In genomic region chr4:152454398-152455011, GRCh38 we compare ENCODE assay signal across 8 cellular contexts.
A peak's percentile ranks its signal among the peaks of the same experiment; 100 is the strongest.
DNase-seq lines count a peak whose midpoint lies in the region; ATAC-seq and TF ChIP-seq lines count a peak whose summit lies in the region.

No MANE protein-coding gene starts in this region.

- no peak overlapping the region for H2AFZ ChIP-seq in PC-9

- H3K4me1 ChIP-seq in PC-9 (replicated peaks; ENCODE audit: insufficient read depth) = no peaks in the 10 kb centered on the region; the same call in 1 of the 2 replicates
- H3K4me1 ChIP-seq in stomach = peaks cover 0 to 28% (median 4%) of the 10 kb centered on the region in 4 donors

- DNase-seq in PC-9 (no peak), erythroblast (lab: John Stamatoyannopoulos, UW) (peak; percentile 38 to 45), stomach (no peak)
- DNase-seq in stimulated activated CD4-positive, alpha-beta T cell treated with anti-CD3 and anti-CD28 coated beads, Interleukin-12 subunit alpha, Interleukin-12 subunit beta, amount 100 ng/mL, for 4 hours = no peak
- no peak for DNase-seq in activated CD4-positive, alpha-beta T cell treated with anti-CD3 and anti-CD28 coated beads for 48 hours

- no peaks in the 10 kb centered on the region; the same call in 1 of the 2 replicates for H3F3A ChIP-seq in PC-9 (ENCODE audit: insufficient read depth, low read depth)

- H3K27me3 ChIP-seq in PC-9 (ENCODE audit: insufficient read depth, low read depth) = no peaks in the 10 kb centered on the region
- no peaks in the 10 kb centered on the region for H3K27me3 ChIP-seq in stomach

- H3K4me2 ChIP-seq in PC-9 = no peak overlapping the region

- TF ChIP-seq EP300 in stomach (IDR thresholded peaks at IDR 0.05) = no peak

- TF ChIP-seq POLR2A in erythroblast (IDR thresholded peaks at IDR 0.05; ENCODE audit: low read length) (no peak), stomach (IDR thresholded peaks at IDR 0.05) (no peak)

- intact Hi-C loops in PC-9 (cut with micrococcal nuclease; ENCODE audit: unreplicated experiment) (loop anchor here (1.0 to 10.0 kb wide), 4 partner anchors 46 to 390 kb away; no protein-coding TSS in a partner anchor), stomach (cut with DNase I; ENCODE audit: low total_unique reads) (no loop called here)

- H3K9me3 ChIP-seq in PC-9 (ENCODE audit: insufficient read depth, low read depth) (no peaks in the 10 kb centered on the region), stomach (no peaks in the 10 kb centered on the region)

- ATAC-seq in GM18519 (IDR thresholded peaks at IDR 0.05; ENCODE audit: low FRiP score, unreplicated experiment) = no peak

- POLR2A ChIA-PET in PC-9 (lab: Charles Lee; ENCODE audit: unreplicated experiment) = interaction anchor here (0.6 to 0.8 kb wide), 3 partner anchors 328 to 1269 kb away, joined by 4 to 22 read pairs (median 7); no protein-coding TSS in a partner anchor

- H3K27ac ChIP-seq in 22Rv1 (no peak overlapping the region), PC-9 (no peak overlapping the region), stomach (no peak overlapping the region)

- H3K36me3 ChIP-seq in PC-9 (ENCODE audit: low read depth) (no peaks in the 10 kb centered on the region), stomach (no peaks in the 10 kb centered on the region)

- H3K4me3 ChIP-seq in PC-9 = no peak overlapping the region
- no peak overlapping the region for H3K4me3 ChIP-seq in stomach

- TF ChIP-seq CTCF in 22Rv1 (IDR thresholded peaks at IDR 0.05) (peak; percentile 68), GM12874 (IDR thresholded peaks at IDR 0.05; ENCODE audit: insufficient read depth, low read depth, low read length) (peak; percentile 41; the same call in 1 of the 2 replicates), PC-9 (conservative IDR thresholded peaks at IDR 0.05) (peak; percentile 70), stomach (IDR thresholded peaks at IDR 0.05) (peak in 5 of 7 experiments; percentile 23 to 65 (median 50))

- H3K79me2 ChIP-seq in PC-9 (ENCODE audit: low read depth) = peaks cover 35% of the 10 kb centered on the region

- no TSS peak for BruUV-seq in PC-9 (replicated peaks; lab: Mats Ljungman, UMichigan)

- H3K9me2 ChIP-seq in PC-9 (ENCODE audit: insufficient read depth) = no peaks in the 10 kb centered on the region

- peaks cover 8% of the 10 kb centered on the region; the same call in 1 of the 2 replicates for H4K20me1 ChIP-seq in PC-9 (ENCODE audit: insufficient read depth)

- CTCF ChIA-PET in PC-9 (lab: Charles Lee) = interaction anchor here (1.3 kb wide), 1 partner anchor 629 kb away, joined by 3 read pairs; no protein-coding TSS in a partner anchor

Comparison
In these comparisons a context has a peak if more than half of its experiments do, and no peak if none do; other contexts are left out.
1. DNase-seq: peak in erythroblast (2 of 2); none in PC-9 (0 of 2), stomach (single experiment), stimulated activated CD4-positive, alpha-beta T cell treated with anti-CD3 and anti-CD28 coated beads, Interleukin-12 subunit alpha, Interleukin-12 subunit beta, amount 100 ng/mL, for 4 hours (single experiment) and activated CD4-positive, alpha-beta T cell treated with anti-CD3 and anti-CD28 coated beads for 48 hours (single experiment).
2. Peak in every context shown above with its lines, with median percentiles within 50 percentile points of each other: CTCF ChIP-seq.